Comparison of ENCODE assay signal across 1 cellular context in the genomic region with DNA sequence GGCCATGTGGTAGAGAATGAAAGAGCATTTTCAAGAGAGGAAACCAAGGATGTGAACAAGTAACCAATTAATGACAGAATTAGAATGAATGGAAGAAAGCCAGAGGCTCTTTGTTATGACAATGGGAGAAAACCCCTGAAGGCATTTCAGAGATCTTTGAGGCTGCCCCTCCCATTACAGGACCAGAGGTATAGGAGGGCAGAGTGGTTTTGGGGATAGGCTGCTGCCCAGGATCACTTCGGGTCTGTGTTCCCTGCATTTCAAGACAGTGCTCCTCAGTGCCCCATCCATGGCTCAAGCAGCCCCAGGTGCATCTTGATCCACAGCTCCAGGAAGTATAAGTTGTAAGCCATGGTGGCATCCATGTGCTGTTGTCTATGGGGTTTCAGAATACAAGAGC.
TF ChIP-seq lines count a peak whose summit lies in the region.

No MANE protein-coding gene starts in this region.

TF ChIP-seq in WTC11, 78 proteins besides CTCF, POLR2A, EP300 and RAD21 (continued from another document):
- TF ChIP-seq, protein P1, sequence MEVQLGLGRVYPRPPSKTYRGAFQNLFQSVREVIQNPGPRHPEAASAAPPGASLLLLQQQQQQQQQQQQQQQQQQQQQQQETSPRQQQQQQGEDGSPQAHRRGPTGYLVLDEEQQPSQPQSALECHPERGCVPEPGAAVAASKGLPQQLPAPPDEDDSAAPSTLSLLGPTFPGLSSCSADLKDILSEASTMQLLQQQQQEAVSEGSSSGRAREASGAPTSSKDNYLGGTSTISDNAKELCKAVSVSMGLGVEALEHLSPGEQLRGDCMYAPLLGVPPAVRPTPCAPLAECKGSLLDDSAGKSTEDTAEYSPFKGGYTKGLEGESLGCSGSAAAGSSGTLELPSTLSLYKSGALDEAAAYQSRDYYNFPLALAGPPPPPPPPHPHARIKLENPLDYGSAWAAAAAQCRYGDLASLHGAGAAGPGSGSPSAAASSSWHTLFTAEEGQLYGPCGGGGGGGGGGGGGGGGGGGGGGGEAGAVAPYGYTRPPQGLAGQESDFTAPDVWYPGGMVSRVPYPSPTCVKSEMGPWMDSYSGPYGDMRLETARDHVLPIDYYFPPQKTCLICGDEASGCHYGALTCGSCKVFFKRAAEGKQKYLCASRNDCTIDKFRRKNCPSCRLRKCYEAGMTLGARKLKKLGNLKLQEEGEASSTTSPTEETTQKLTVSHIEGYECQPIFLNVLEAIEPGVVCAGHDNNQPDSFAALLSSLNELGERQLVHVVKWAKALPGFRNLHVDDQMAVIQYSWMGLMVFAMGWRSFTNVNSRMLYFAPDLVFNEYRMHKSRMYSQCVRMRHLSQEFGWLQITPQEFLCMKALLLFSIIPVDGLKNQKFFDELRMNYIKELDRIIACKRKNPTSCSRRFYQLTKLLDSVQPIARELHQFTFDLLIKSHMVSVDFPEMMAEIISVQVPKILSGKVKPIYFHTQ (CRISPR knock-in tag; IDR thresholded peaks at IDR 0.05) = no peak
- TF ChIP-seq ETV6 (CRISPR knock-in tag; IDR thresholded peaks at IDR 0.05) (no peak), ZNF416 (CRISPR knock-in tag; IDR thresholded peaks at IDR 0.05) (no peak), JAZF1 (CRISPR knock-in tag; IDR thresholded peaks at IDR 0.05) (no peak), GTF2I (CRISPR knock-in tag; conservative IDR thresholded peaks at IDR 0.05) (no peak)
